18 cellular contexts compared by ENCODE assay signal in genomic region chr1:152026895-152027294, GRCh38. TPM values are rescaled to one million over a fixed set of nuclear protein-coding genes. Genes with fewer than 3 reads are reported as not detected.
DNase-seq lines count a peak whose midpoint lies in the region; FAIRE-seq and TF ChIP-seq lines count a peak whose summit lies in the region.
"Had no signal": no experiment of that assay in that cellular context is flagged by ENCODE, and none has a peak within 500 bp of the region (broad histone marks: within the 10 kb centered on the region; RNA-seq: fewer than 3 reads in every experiment).

No MANE protein-coding gene starts in this region.

- H2AFZ ChIP-seq in astrocyte (ENCODE audit: low read depth, low read length) = no peak overlapping the region

- H3K4me1 ChIP-seq in astrocyte (ENCODE audit: insufficient read depth, low read length) (peaks cover 5% of the 10 kb centered on the region), SJCRH30 (peaks cover 54% of the 10 kb centered on the region)

- H3K4me3 ChIP-seq in astrocyte (ENCODE audit: insufficient read depth, low read depth, low read length) (no peak overlapping the region), SJCRH30 (no peak overlapping the region), lower leg skin (ENCODE audit: low read depth, poor library complexity, severe bottlenecking) (no peak overlapping the region)
- H3K4me3 ChIP-seq: BLaER1 treated with 17β-estradiol and CSF1 and Interleukin-3, amounts not matched to agents 10 nM and 100 nM; GM12878 had no signal

- peaks cover 17% of the 10 kb centered on the region for H3K4me1 Mint-ChIP-seq in astrocyte (ENCODE audit: low read depth, unreplicated experiment)

- no peak overlapping the region for H3K4me2 ChIP-seq in astrocyte (ENCODE audit: low read length)

- H3K27ac ChIP-seq in astrocyte (ENCODE audit: low read depth, low read length) = no peak overlapping the region
- H3K27ac ChIP-seq in SJCRH30 = no peak overlapping the region
- H3K27ac ChIP-seq: BLaER1 treated with 17β-estradiol and CSF1 and Interleukin-3, amounts not matched to agents 10 nM and 100 nM had no signal

- no peak overlapping the region for H3K27ac Mint-ChIP-seq in astrocyte (ENCODE audit: unreplicated experiment)
- H3K27ac Mint-ChIP-seq: H9 had no signal

- H3K36me3 ChIP-seq in astrocyte (ENCODE audit: insufficient read depth, low read length) = peaks cover 7% of the 10 kb centered on the region
- peaks cover 14% of the 10 kb centered on the region for H3K36me3 ChIP-seq in SJCRH30

- TF ChIP-seq POLR2A in lower leg skin (IDR thresholded peaks at IDR 0.05) = no peak

- TF ChIP-seq CTCF in astrocyte (IDR thresholded peaks at IDR 0.05; ENCODE audit: insufficient read depth, low read depth, low read length) (no peak), lower leg skin (IDR thresholded peaks at IDR 0.05) (no peak)

- 49 to 51% methylated on average over 3 of the region's 3 CpGs for WGBS in lower leg skin, 2 donors

- no peak overlapping the region for H3K9ac ChIP-seq in astrocyte (ENCODE audit: low read length)
- H3K9ac ChIP-seq: BLaER1 treated with 17β-estradiol and CSF1 and Interleukin-3, amounts not matched to agents 10 nM and 100 nM had no signal

- H4K20me1 ChIP-seq in astrocyte (ENCODE audit: insufficient read depth, low read length) = peaks cover 3% of the 10 kb centered on the region

- intact Hi-C loops in lower leg skin (cut with DNase I; ENCODE audit: low total_unique reads) = no loop called here

- no peak overlapping the region for H3K4me3 Mint-ChIP-seq in astrocyte (ENCODE audit: unreplicated experiment)
- H3K4me3 Mint-ChIP-seq: H9 had no signal

- peaks cover 3% of the 10 kb centered on the region for H3K9me3 Mint-ChIP-seq in astrocyte (ENCODE audit: unreplicated experiment)
- H3K9me3 Mint-ChIP-seq: H9 had no signal

- peaks cover 19% of the 10 kb centered on the region for H3K36me3 Mint-ChIP-seq in astrocyte (ENCODE audit: low read depth, unreplicated experiment)

- H3K79me2 ChIP-seq in astrocyte (ENCODE audit: insufficient read depth, low read length) = no peaks in the 10 kb centered on the region

- H3K9me3 ChIP-seq in astrocyte (ENCODE audit: insufficient read depth, low read depth, low read length) (no peaks in the 10 kb centered on the region), SJCRH30 (replicated peaks) (no peaks in the 10 kb centered on the region)

- peaks cover 9% of the 10 kb centered on the region for H3K27me3 Mint-ChIP-seq in astrocyte (ENCODE audit: low read depth, unreplicated experiment)

- no peak for FAIRE-seq in astrocyte (lab: Jason Lieb, UNC)
- FAIRE-seq: GM12878 had no signal

- peaks cover under 1% of the 10 kb centered on the region for H3K27me3 ChIP-seq in astrocyte (ENCODE audit: insufficient read depth, low read length)
- H3K27me3 ChIP-seq in SJCRH30 = no peaks in the 10 kb centered on the region
- H3K27me3 ChIP-seq: BLaER1 treated with 17β-estradiol and CSF1 and Interleukin-3, amounts not matched to agents 10 nM and 100 nM had no signal

- DNase-seq in EH (ENCODE audit: low read depth) (peak; percentile 74), HS-5 (ENCODE audit: low read depth) (peak; percentile 84), astrocyte (ENCODE audit: low read depth) (peak; percentile 42), iris pigment epithelial cell (ENCODE audit: low read depth) (peak; percentile 62), NCI-H2227 (lab: John Stamatoyannopoulos, UW; ENCODE audit: unreplicated experiment) (no peak), SJCRH30 (no peak), lower leg skin (ENCODE audit: low spot score in 2 of 2) (no peak)
- DNase-seq: COR-L47, DMS153, H9, KBM-7, NCI-H1048, NCI-H1694, NCI-H2107, NCI-H345, NCI-H526 treated with DMSO at 0.1 percent for 48 hours had no signal

RNA-seq across cellular contexts. Expression of gene S100A11, which starts 9.9 kb away (rescaled TPM):
- total RNA-seq in astrocyte = 1,415 and 1,482 TPM in 2 replicates
- 492 and 509 TPM in 2 replicates for total RNA-seq in SJCRH30 (2014; rRNA removed; shearing (Covaris generic))
- 100 to 1,000 TPM; 394 to 516 (median 448) TPM for total RNA-seq in lower leg skin

RNA-seq across cellular contexts. Expression of gene S100A10, which starts 33.2 kb away (rescaled TPM):
- total RNA-seq in astrocyte = 1,137 and 1,257 TPM in 2 replicates
- total RNA-seq in SJCRH30 (2014; rRNA removed; shearing (Covaris generic)) = 36.4 and 38.3 TPM in 2 replicates
- 100 to 1,000 TPM in 2 of 4 donors, 10 to 100 TPM in 2; 74.8 to 153 (median 102) TPM for total RNA-seq in lower leg skin

Comparison
In these comparisons a context has a peak if more than half of its experiments do, and no peak if none do; other contexts are left out.
1. DNase-seq: peak in EH (single experiment), HS-5 (single experiment), astrocyte (single experiment) and iris pigment epithelial cell (single experiment); none in NCI-H2227 (single experiment), SJCRH30 (0 of 2) and lower leg skin (0 of 2).